10 cellular contexts compared by ENCODE assay signal in genomic region chr7:158864833-158865232, GRCh38. TPM values are rescaled to one million over a fixed set of nuclear protein-coding genes. Genes with fewer than 3 reads are reported as not detected.
DNase-seq lines count a peak whose midpoint lies in the region; ATAC-seq and TF ChIP-seq lines count a peak whose summit lies in the region.
"Had no signal": no experiment of that assay in that cellular context is flagged by ENCODE, and none has a peak within 500 bp of the region (broad histone marks: within the 10 kb centered on the region; RNA-seq: fewer than 3 reads in every experiment).

No MANE protein-coding gene starts in this region.

- DNase-seq in heart left ventricle (no peak), Right ventricle myocardium inferior (ENCODE audit: missing footprints) (no peak), MCF 10A (ENCODE audit: unreplicated experiment) (no peak), naive B cell (no peak), type B pancreatic cell (ENCODE audit: extremely low spot score, unreplicated experiment) (no peak), NCI-H345 treated with DMSO at 0.1 percent for 48 hours (lab: John Stamatoyannopoulos, UW; ENCODE audit: unreplicated experiment) (no peak)
- DNase-seq in NK-92 treated with Interleukin-12 subunit alpha and Interleukin-12 subunit beta, amount 100 ng/mL, for 24 hours (lab: John Stamatoyannopoulos, UW): no peak
- DNase-seq: NCI-H1436 treated with DMSO at 0.1 percent for 48 hours, SHP77 had no signal

- H3K4me3 Mint-ChIP-seq in MCF 10A (ENCODE audit: unreplicated experiment) (peak overlapping the region; percentile 77), naive B cell (peak overlapping the region; percentile 67 to 96 (median 80)), type B pancreatic cell (peak overlapping the region; percentile 90)

- POLR2A ChIA-PET in MCF 10A (lab: Yijun Ruan, JAX): interaction anchor here (0.8 to 1.6 kb wide), 5 partner anchors 35 to 446 kb away, joined by 3 to 8 read pairs (median 3); partner anchors contain the start of gene ESYT2

- no peak for TF ChIP-seq POLR2A in heart left ventricle (IDR thresholded peaks at IDR 0.05)

- peaks cover 11% of the 10 kb centered on the region for H3K4me1 Mint-ChIP-seq in MCF 10A (ENCODE audit: insufficient read depth, unreplicated experiment)
- H3K4me1 Mint-ChIP-seq in naive B cell: peaks cover 20 to 36% (median 33%) of the 10 kb centered on the region in 3 donors
- H3K4me1 Mint-ChIP-seq in type B pancreatic cell (ENCODE audit: unreplicated experiment): peaks cover 51% of the 10 kb centered on the region

- 90 to 96% (median 93%) methylated on average over 2 to 7 of the region's 7 CpGs for WGBS in heart left ventricle, 4 donors

- TF ChIP-seq CTCF in heart left ventricle (IDR thresholded peaks at IDR 0.05): no peak
- no peak for TF ChIP-seq CTCF in MCF 10A (IDR thresholded peaks at IDR 0.05; ENCODE audit: unreplicated experiment)
- TF ChIP-seq CTCF in type B pancreatic cell (conservative IDR thresholded peaks at IDR 0.05): no peak

- no peaks in the 10 kb centered on the region for H3K27me3 ChIP-seq in heart left ventricle

- H3K27ac ChIP-seq in heart left ventricle: peak overlapping the region; percentile 85 to 98 (median 92)

- H3K9me3 ChIP-seq in heart left ventricle: no peaks in the 10 kb centered on the region

- no TSS peak for BruUV-seq in MCF 10A (replicated peaks; lab: Mats Ljungman, UMichigan)

- ATAC-seq in heart left ventricle (no peak), Right ventricle myocardium inferior (no peak), naive B cell (ENCODE audit: low read depth in 2 of 2) (no peak), HG03139 (IDR thresholded peaks at IDR 0.05; ENCODE audit: unreplicated experiment) (no peak)

- intact Hi-C loops in heart left ventricle (cut with DNase I): loop anchor here in 8 of 10 donors (1.0 to 10.0 kb wide), 5 partner anchors 38 to 160 kb away; partner anchors contain the start of genes ESYT2 (in 3 of the 8) and NCAPG2 (in 2 of the 8)
- intact Hi-C loops in Right ventricle myocardium inferior (cut with DNase I): loop anchor here (2.0 to 10.0 kb wide), 3 partner anchors 36 to 160 kb away; partner anchors contain the start of genes ESYT2 and NCAPG2
- intact Hi-C loops in MCF 10A (cut with micrococcal nuclease): no loop called here

- no peaks in the 10 kb centered on the region for H3K27me3 Mint-ChIP-seq in MCF 10A (ENCODE audit: insufficient read depth, unreplicated experiment)
- no peaks in the 10 kb centered on the region for H3K27me3 Mint-ChIP-seq in naive B cell
- no peaks in the 10 kb centered on the region for H3K27me3 Mint-ChIP-seq in type B pancreatic cell

- H3K4me1 ChIP-seq in heart left ventricle: peaks cover 4 to 54% (median 31%) of the 10 kb centered on the region in 12 donors

- CTCF ChIA-PET in MCF 10A (lab: Yijun Ruan, JAX): interaction anchor here (1.6 kb wide), 1 partner anchor 112 kb away, joined by 9 read pairs; no protein-coding TSS in a partner anchor

- peaks cover 0 to 3% (median 0%) of the 10 kb centered on the region in 9 donors for H3K36me3 ChIP-seq in heart left ventricle

- H3K9me3 Mint-ChIP-seq in MCF 10A (ENCODE audit: unreplicated experiment): no peaks in the 10 kb centered on the region
- H3K9me3 Mint-ChIP-seq in naive B cell: no peaks in the 10 kb centered on the region
- H3K9me3 Mint-ChIP-seq in type B pancreatic cell: peaks cover 3% of the 10 kb centered on the region

- H3K27ac Mint-ChIP-seq in MCF 10A (ENCODE audit: low read depth, unreplicated experiment) (peak overlapping the region; percentile 92), naive B cell (peak overlapping the region in 4 of 6 donors; percentile 49 to 98 (median 88)), type B pancreatic cell (peak overlapping the region; percentile 99)

- H3K36me3 Mint-ChIP-seq in MCF 10A (ENCODE audit: insufficient read depth, unreplicated experiment): peaks cover 11% of the 10 kb centered on the region
- H3K36me3 Mint-ChIP-seq in naive B cell: no peaks in the 10 kb centered on the region
- H3K36me3 Mint-ChIP-seq in type B pancreatic cell: peaks cover 8% of the 10 kb centered on the region

- peak overlapping the region in 2 of 12 donors; percentile 49 to 54 for H3K4me3 ChIP-seq in heart left ventricle

RNA-seq across cellular contexts. Expression of gene DYNC2I1, which starts 8.5 kb away (rescaled TPM):
- total RNA-seq in heart left ventricle: 10 to 100 TPM; 15.1 to 25.7 (median 21.0) TPM
- polyA plus RNA-seq in heart left ventricle: 10 to 100 TPM; 16.2 to 40.9 TPM
- total RNA-seq in Right ventricle myocardium inferior: 26.6 TPM
- 14.4 and 16.5 TPM in 2 replicates for total RNA-seq in MCF 10A (2022)
- 10 to 100 TPM; 12.6 to 20.4 (median 18.3) TPM for polyA plus RNA-seq in naive B cell (ENCODE audit: low read depth in 6 of 6)
- 26.7 and 33.6 TPM in 2 replicates for total RNA-seq in type B pancreatic cell (ENCODE audit: low replicate concordance)

RNA-seq across cellular contexts. Expression of gene ESYT2, which starts 35.5 kb away (rescaled TPM):
- total RNA-seq in heart left ventricle (10 to 100 TPM; 42.8 to 91.8 (median 50.9) TPM), Right ventricle myocardium inferior (42.5 TPM), MCF 10A (2022) (74.1 and 78.6 TPM in 2 replicates), type B pancreatic cell (ENCODE audit: low replicate concordance) (42.1 and 89.4 TPM in 2 replicates)
- polyA plus RNA-seq in heart left ventricle (10 to 100 TPM; 16.2 to 46.4 TPM), naive B cell (ENCODE audit: low read depth in 6 of 6) (10 to 100 TPM; 15.4 to 23.0 (median 16.8) TPM)
